ENCODE assay signal across 20 cellular contexts in genomic region chr4:54879576-54879975, GRCh38.
DNase-seq lines count a peak whose midpoint lies in the region; ATAC-seq and TF ChIP-seq lines count a peak whose summit lies in the region.
"Had no signal": no experiment of that assay in that cellular context is flagged by ENCODE, and none has a peak within 500 bp of the region (broad histone marks: within the 10 kb centered on the region; RNA-seq: fewer than 3 reads in every experiment).

No MANE protein-coding gene starts in this region.

- TF ChIP-seq CTCF in AG04449 (IDR thresholded peaks at IDR 0.05; ENCODE audit: insufficient read depth, low read length, missing control alignments) (no peak), foreskin keratinocyte (conservative IDR thresholded peaks at IDR 0.05) (no peak), MM.1S (IDR thresholded peaks at IDR 0.05; ENCODE audit: low read length) (no peak)

- no peak overlapping the region for H3K27ac ChIP-seq in foreskin keratinocyte
- no peak overlapping the region for H3K27ac ChIP-seq in MM.1S (ENCODE audit: low read length)
- H3K27ac ChIP-seq: neural progenitor cell, upper lobe of right lung had no signal

- H2AFZ ChIP-seq in MM.1S (ENCODE audit: low read length) = no peak overlapping the region
- H2AFZ ChIP-seq: neural progenitor cell had no signal

- no peaks in the 10 kb centered on the region for H3K9me2 ChIP-seq in MM.1S (replicated peaks; ENCODE audit: insufficient read depth, low read length)

- no peaks in the 10 kb centered on the region for H3K36me3 ChIP-seq in MM.1S (replicated peaks; ENCODE audit: insufficient read depth, low read length)
- H3K36me3 ChIP-seq: neural progenitor cell, upper lobe of right lung had no signal

- no peaks in the 10 kb centered on the region for H3K79me2 ChIP-seq in MM.1S (ENCODE audit: low read length)

- no peaks in the 10 kb centered on the region for H4K20me1 ChIP-seq in MM.1S (ENCODE audit: insufficient read depth, low read length)

- H3K27me3 ChIP-seq in foreskin keratinocyte (peaks cover 7% of the 10 kb centered on the region), MM.1S (replicated peaks; ENCODE audit: insufficient read depth, low read length) (no peaks in the 10 kb centered on the region)
- H3K27me3 ChIP-seq: neural progenitor cell, upper lobe of right lung had no signal

- POLR2A ChIA-PET in AG04449 (lab: Yijun Ruan, JAX) = interaction anchor here (1.3 kb wide), 1 partner anchor 19 kb away, joined by 3 read pairs; no protein-coding TSS in a partner anchor

- H3F3A ChIP-seq in MM.1S (ENCODE audit: insufficient read depth, low read length) = no peaks in the 10 kb centered on the region

- H3K4me3 ChIP-seq in AG04449 (ENCODE audit: low read depth, low read length) = no peak overlapping the region
- no peak overlapping the region for H3K4me3 ChIP-seq in MM.1S (ENCODE audit: low read length)
- H3K4me3 ChIP-seq: neural progenitor cell, upper lobe of right lung had no signal

- DNase-seq in AG04449 (ENCODE audit: low read depth, low spot score) (peak; percentile 67), HS-27A (ENCODE audit: low read depth) (peak; percentile 87), astrocyte of the hippocampus (ENCODE audit: low read depth, low spot score) (peak; percentile 84), foreskin keratinocyte (peak; percentile 10 to 31), MV-4-11 (lab: John Stamatoyannopoulos, UW) (no peak), DMS79 (lab: John Stamatoyannopoulos, UW) (no peak), MM.1S (no peak), NAMALWA (ENCODE audit: low spot score) (no peak)
- DNase-seq: activated CD4-positive, alpha-beta T cell treated with anti-CD3 and anti-CD28 coated beads for 4 hours; activated effector memory CD4-positive, alpha-beta T cell treated with anti-CD3 and anti-CD28 coated beads, Interleukin-2, amount 50 U/mL, for 16 hours; amygdala; CD4-positive, alpha-beta memory T cell; DND-41; erythroblast; hippocampal formation; midbrain; NCI-H2107; stimulated activated naive CD8-positive, alpha-beta T cell treated with anti-CD3 and anti-CD28 coated beads, Interleukin-15, Interleukin-2, amounts not matched to agents 100 U/mL and 50 U/mL, for 24 hours; upper lobe of right lung had no signal

- H3K9me3 ChIP-seq in MM.1S (replicated peaks; ENCODE audit: insufficient read depth, low read length) = no peaks in the 10 kb centered on the region
- H3K9me3 ChIP-seq: upper lobe of right lung had no signal

- no peaks in the 10 kb centered on the region for H3K4me1 ChIP-seq in foreskin keratinocyte
- no peaks in the 10 kb centered on the region for H3K4me1 ChIP-seq in MM.1S (ENCODE audit: low read length)
- H3K4me1 ChIP-seq: neural progenitor cell, upper lobe of right lung had no signal

- no peak overlapping the region for H3K9ac ChIP-seq in MM.1S (ENCODE audit: low read length)
- H3K9ac ChIP-seq: neural progenitor cell had no signal

- CTCF ChIA-PET in AG04449 (lab: Yijun Ruan, JAX) = interaction anchor here (1.0 to 1.6 kb wide), 2 partner anchors 81 to 561 kb away, joined by 3 to 5 read pairs; no protein-coding TSS in a partner anchor

- no peak overlapping the region for H3K4me2 ChIP-seq in MM.1S (ENCODE audit: low read depth, low read length)
- H3K4me2 ChIP-seq: neural progenitor cell had no signal

- ATAC-seq in foreskin keratinocyte = peak; percentile 53
- ATAC-seq: stimulated activated naive CD8-positive, alpha-beta T cell treated with anti-CD3 and anti-CD28 coated beads, Interleukin-15, Interleukin-2, amounts not matched to agents 100 U/mL and 50 U/mL, for 24 hours; upper lobe of right lung had no signal

Comparison
In these comparisons a context has a peak if more than half of its experiments do, and no peak if none do; other contexts are left out.
1. DNase-seq: peak in AG04449 (single experiment), HS-27A (single experiment), astrocyte of the hippocampus (single experiment) and foreskin keratinocyte (2 of 2); none in MV-4-11 (single experiment), DMS79 (single experiment), MM.1S (single experiment) and NAMALWA (single experiment).